12 cellular contexts compared by ENCODE assay signal in genomic region chr13:44734204-44734707, GRCh38.
DNase-seq lines count a peak whose midpoint lies in the region; ATAC-seq and TF ChIP-seq lines count a peak whose summit lies in the region.
"Had no signal": no experiment of that assay in that cellular context is flagged by ENCODE, and none has a peak within 500 bp of the region (broad histone marks: within the 10 kb centered on the region; RNA-seq: fewer than 3 reads in every experiment).

No MANE protein-coding gene starts in this region.

- peaks cover 3% of the 10 kb centered on the region; the same call in 1 of the 2 replicates for H3F3A ChIP-seq in GM23248 (ENCODE audit: insufficient read depth)

- no peaks in the 10 kb centered on the region for H4K20me1 ChIP-seq in GM23248 (ENCODE audit: insufficient read depth)

- H3K79me2 ChIP-seq in GM23248 (ENCODE audit: insufficient read depth): no peaks in the 10 kb centered on the region

- peak; percentile 86 to 90 (median 88) for ATAC-seq in psoas muscle

- WGBS in GM23248 (ENCODE audit: low coverage in 1 of 2, low lambda C conversion rate in 2 of 2, missing lambda C conversion rate in 2 of 2), 2 experiments: 13 to 25% methylated on average over 1 of the region's 1 CpG
- 14 to 33% (median 26%) methylated on average over 1 of the region's 1 CpG for WGBS in psoas muscle, 3 donors

- H3K4me2 ChIP-seq in GM23248 (ENCODE audit: unreplicated experiment): no peak overlapping the region

- POLR2A ChIA-PET in A673 (lab: Charles Lee; ENCODE audit: low non-redundant PET): no interaction called here

- no TSS peak for BruUV-seq in A673 (replicated peaks; lab: Mats Ljungman, UMichigan)

- in situ Hi-C loops in GM23248 (cut with MboI): no loop called here

- no peaks in the 10 kb centered on the region for H3K9me3 ChIP-seq in GM23248 (ENCODE audit: low read depth)
- no peaks in the 10 kb centered on the region for H3K9me3 ChIP-seq in psoas muscle
- H3K9me3 ChIP-seq in A673 (ENCODE audit: low read depth, low read length, poor library complexity, severe bottlenecking): no peaks in the 10 kb centered on the region

- no peak overlapping the region for H3K9ac ChIP-seq in GM23248

- no peak overlapping the region for H3K27ac ChIP-seq in GM23248
- peak overlapping the region; percentile 83 for H3K27ac ChIP-seq in psoas muscle
- H3K27ac ChIP-seq in A673 (ENCODE audit: low read depth, low read length, poor library complexity, severe bottlenecking): no peak overlapping the region

- TF ChIP-seq CTCF in fibroblast of mammary gland (conservative IDR thresholded peaks at IDR 0.05; ENCODE audit: control insufficient read depth, insufficient read depth, low read depth, low read length) (no peak), psoas muscle (IDR thresholded peaks at IDR 0.05) (no peak), A673 (conservative IDR thresholded peaks at IDR 0.05; ENCODE audit: low read depth, low read length) (no peak)

- H2AFZ ChIP-seq in GM23248: no peak overlapping the region

- H3K4me3 ChIP-seq in GM23248: no peak overlapping the region
- H3K4me3 ChIP-seq in fibroblast of mammary gland (ENCODE audit: control insufficient read depth, low read depth, low read length): no peak overlapping the region
- H3K4me3 ChIP-seq in psoas muscle: peak overlapping the region; percentile 19
- H3K4me3 ChIP-seq in A673 (ENCODE audit: low read depth, low read length, poor library complexity, severe bottlenecking): no peak overlapping the region

- H3K9me2 ChIP-seq in GM23248 (ENCODE audit: insufficient read depth): no peaks in the 10 kb centered on the region

- CTCF ChIA-PET in A673 (lab: Charles Lee): no interaction called here

- H3K27me3 ChIP-seq in GM23248 (replicated peaks; ENCODE audit: insufficient read depth) (no peaks in the 10 kb centered on the region), psoas muscle (ENCODE audit: insufficient read depth in 3 of 3, low read length in 2 of 3) (no peaks in the 10 kb centered on the region), A673 (replicated peaks; ENCODE audit: insufficient read depth, low read depth, low read length, poor library complexity) (no peaks in the 10 kb centered on the region)

- H3K4me1 ChIP-seq in GM23248 (ENCODE audit: insufficient read depth): peaks cover 15% of the 10 kb centered on the region
- peaks cover 18% of the 10 kb centered on the region for H3K4me1 ChIP-seq in psoas muscle
- H3K4me1 ChIP-seq in A673 (ENCODE audit: insufficient read depth, low read length, poor library complexity, severe bottlenecking): no peaks in the 10 kb centered on the region

- H3K36me3 ChIP-seq in GM23248 (ENCODE audit: low read depth): no peaks in the 10 kb centered on the region
- H3K36me3 ChIP-seq in psoas muscle (ENCODE audit: insufficient read depth in 1 of 2, low read depth in 1 of 2): no peaks in the 10 kb centered on the region
- H3K36me3 ChIP-seq in A673 (ENCODE audit: insufficient read depth, low read length, poor library complexity, severe bottlenecking): no peaks in the 10 kb centered on the region

- DNase-seq in GM23248 (peak; percentile 60), NCI-H69 (lab: John Stamatoyannopoulos, UW) (peak; percentile 48), fibroblast of mammary gland (ENCODE audit: low read depth) (peak; percentile 82), psoas muscle (peak; percentile 82 to 93), Ammon's horn (ENCODE audit: low spot score) (no peak), A673 (ENCODE audit: low spot score) (no peak), NK-92 (lab: John Stamatoyannopoulos, UW; ENCODE audit: unreplicated experiment) (no peak)
- DNase-seq in activated CD4-positive, CD25-positive, alpha-beta regulatory T cell (lab: John Stamatoyannopoulos, UW): no peak
- DNase-seq: activated T-cell treated with anti-CD3 and anti-CD28 coated beads, Interleukin-2, amount 50 U/mL, for 48 hours; cortex of kidney; KG1; stimulated activated CD4-positive, alpha-beta T cell treated with anti-CD3 and anti-CD28 coated beads, Interleukin-2, amount 100 ng/mL, for 24 hours had no signal

- intact Hi-C loops in psoas muscle (cut with DNase I) (loop anchor here in 1 of 2 donors (5.0 to 10.0 kb wide), 2 partner anchors 157 to 249 kb away; partner anchors contain the start of gene TSC22D1), A673 (cut with micrococcal nuclease; ENCODE audit: unreplicated experiment) (no loop called here)

Comparison
In these comparisons a context has a peak if more than half of its experiments do, and no peak if none do; other contexts are left out.
1. DNase-seq: peak in GM23248 (single experiment), NCI-H69 (single experiment), fibroblast of mammary gland (single experiment) and psoas muscle (2 of 2); none in Ammon's horn (single experiment), A673 (single experiment), activated CD4-positive, CD25-positive, alpha-beta regulatory T cell (0 of 4) and NK-92 (single experiment).